Comparison of ENCODE assay signal across 8 cellular contexts in the genomic region with DNA sequence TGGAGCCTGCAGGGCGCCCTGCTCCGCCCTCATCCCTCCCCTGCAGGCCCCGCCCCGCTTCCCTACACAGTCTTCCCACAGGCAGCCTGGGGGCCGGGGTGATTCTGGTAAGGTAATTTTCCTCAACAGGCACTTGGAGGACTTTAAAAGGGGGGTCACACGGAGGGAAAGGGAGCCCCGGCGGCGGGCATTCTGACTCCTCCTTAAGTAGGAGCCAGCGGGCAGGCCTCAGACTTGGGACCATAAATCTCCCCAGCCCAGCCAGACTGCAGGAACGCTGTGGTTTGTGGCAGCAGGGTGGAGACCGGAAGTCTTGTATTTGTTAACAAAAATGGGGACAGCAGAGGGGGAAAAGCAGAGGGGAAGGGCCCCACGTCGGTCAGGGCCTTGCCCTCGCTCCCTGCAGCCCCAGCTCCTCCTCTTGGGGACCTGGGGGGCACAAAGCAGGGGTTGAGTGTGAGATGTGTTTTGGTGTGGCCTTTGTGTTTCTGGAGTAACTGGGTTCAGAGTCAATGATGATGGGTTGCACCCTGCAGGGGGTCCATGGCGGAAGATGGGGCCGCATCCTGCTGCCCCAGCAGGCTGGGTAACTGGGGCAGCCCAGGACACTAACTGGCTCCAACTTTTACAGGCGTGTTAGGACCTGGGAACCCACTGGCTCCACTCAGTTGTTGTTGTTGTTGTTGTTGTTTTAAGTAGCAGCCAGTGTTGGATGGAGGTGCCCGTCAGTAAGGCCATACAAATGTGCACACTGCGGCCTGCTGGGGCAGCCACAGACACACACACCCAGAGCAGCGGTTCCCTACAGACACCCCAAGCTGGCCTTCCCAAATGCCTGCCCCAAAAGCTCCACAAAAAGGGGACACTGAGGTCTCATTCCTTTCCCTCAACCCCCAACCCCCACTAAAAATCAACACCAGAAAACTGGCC. TPM values are rescaled to one million over a fixed set of nuclear protein-coding genes. Genes with fewer than 3 reads are reported as not detected.
DNase-seq lines count a peak whose midpoint lies in the region; ATAC-seq and TF ChIP-seq lines count a peak whose summit lies in the region.

No MANE protein-coding gene starts in this region.

- ATAC-seq in GM18909 (IDR thresholded peaks at IDR 0.05; ENCODE audit: poor library complexity, unreplicated experiment) (no peak), GM18867 (IDR thresholded peaks at IDR 0.05; ENCODE audit: unreplicated experiment) (no peak)

- WGBS in adrenal gland, 4 donors = 21 to 32% (median 25%) methylated on average over 11 to 21 of the region's 21 CpGs

- peak overlapping the region; percentile 20 to 87 (median 77); a peak in 21 of 22 replicates for H3K27ac ChIP-seq in BLaER1 treated with 17β-estradiol and CSF1 and Interleukin-3, amounts not matched to agents 10 nM and 100 nM
- H3K27ac ChIP-seq in adrenal gland (peak overlapping the region in 4 of 5 donors; percentile 62 to 95 (median 72)), right atrium auricular region (peak overlapping the region; percentile 68 to 73), skin epidermis (peak overlapping the region in 20 of 21 experiments; percentile 39 to 85 (median 68))

- peaks cover 0 to 39% (median 23%) of the 10 kb centered on the region in 11 experiments; a peak in 20 of 22 replicates for H3K36me3 ChIP-seq in BLaER1 treated with 17β-estradiol and CSF1 and Interleukin-3, amounts not matched to agents 10 nM and 100 nM
- H3K36me3 ChIP-seq in adrenal gland (replicated peaks in 1 of 2) (peaks cover 0 to 17% of the 10 kb centered on the region in 2 donors), right atrium auricular region (peaks cover 17% of the 10 kb centered on the region)

- DNase-seq in LoVo (ENCODE audit: low spot score) = peak; percentile 32
- peak in 6 of 7 donors; percentile 64 to 84 (median 72) for DNase-seq in adrenal gland
- DNase-seq in right atrium auricular region (ENCODE audit: low spot score) = no peak
- DNase-seq in GM10266 (ENCODE audit: extremely low spot score) = no peak

- H4K20me1 ChIP-seq in BLaER1 treated with 17β-estradiol and CSF1 and Interleukin-3, amounts not matched to agents 10 nM and 100 nM = peaks cover 0 to 92% (median 48%) of the 10 kb centered on the region in 11 experiments; a peak in 15 of 22 replicates

- no peak for TF ChIP-seq POLR2A in adrenal gland (IDR thresholded peaks at IDR 0.05)

- peak overlapping the region in 8 of 10 experiments; percentile 40 to 62 (median 48); a peak in 16 of 20 replicates for H3K4me3 ChIP-seq in BLaER1 treated with 17β-estradiol and CSF1 and Interleukin-3, amounts not matched to agents 10 nM and 100 nM
- H3K4me3 ChIP-seq in adrenal gland (peak overlapping the region in 1 of 4 donors; percentile 51), right atrium auricular region (peak overlapping the region; percentile 30 to 36), skin epidermis (peak overlapping the region in 4 of 7 experiments; percentile 1 to 32 (median 16))

- H3K4me1 ChIP-seq in BLaER1 treated with 17β-estradiol and CSF1 and Interleukin-3, amounts not matched to agents 10 nM and 100 nM = peaks cover 72 to 96% (median 80%) of the 10 kb centered on the region in 10 experiments
- H3K4me1 ChIP-seq in adrenal gland (replicated peaks in 1 of 2) (peaks cover 59 to 71% of the 10 kb centered on the region in 2 donors), right atrium auricular region (peaks cover 0 to 83% of the 10 kb centered on the region in 2 donors)

- H3K27me3 ChIP-seq in BLaER1 treated with 17β-estradiol and CSF1 and Interleukin-3, amounts not matched to agents 10 nM and 100 nM = no peaks in the 10 kb centered on the region
- H3K27me3 ChIP-seq in adrenal gland = no peaks in the 10 kb centered on the region
- no peaks in the 10 kb centered on the region for H3K27me3 ChIP-seq in right atrium auricular region

- TF ChIP-seq CTCF in adrenal gland (IDR thresholded peaks at IDR 0.05) (no peak), right atrium auricular region (IDR thresholded peaks at IDR 0.05) (no peak), GM10266 (IDR thresholded peaks at IDR 0.05; ENCODE audit: control insufficient read depth, insufficient read depth, low read depth, missing control alignments) (no peak)

- H3K9me3 ChIP-seq in BLaER1 treated with 17β-estradiol and CSF1 and Interleukin-3, amounts not matched to agents 10 nM and 100 nM (replicated peaks in 1 of 11) = no peaks in the 10 kb centered on the region
- no peaks in the 10 kb centered on the region for H3K9me3 ChIP-seq in adrenal gland (replicated peaks in 1 of 3)
- no peaks in the 10 kb centered on the region for H3K9me3 ChIP-seq in right atrium auricular region

- peak overlapping the region; percentile 22 to 71 (median 60); a peak in 20 of 22 replicates for H3K9ac ChIP-seq in BLaER1 treated with 17β-estradiol and CSF1 and Interleukin-3, amounts not matched to agents 10 nM and 100 nM

- peak overlapping the region; percentile 88 to 99 (median 96) for H3K4me2 ChIP-seq in BLaER1 treated with 17β-estradiol and CSF1 and Interleukin-3, amounts not matched to agents 10 nM and 100 nM

- intact Hi-C loops in adrenal gland (cut with DNase I) = no loop called here

RNA-seq across cellular contexts. Expression of gene SMAD7, which starts 27.7 kb away (rescaled TPM):
- 10 to 100 TPM; 14.5 to 68.3 (median 25.5) TPM for total RNA-seq in adrenal gland
- 10 to 100 TPM in 1 of 3 donors, 1 to 10 TPM in 2; 6.1 to 12.6 (median 8.2) TPM for polyA plus RNA-seq in adrenal gland
- total RNA-seq in right atrium auricular region = 10 to 100 TPM; 55.1 to 98.1 TPM

Comparison
In these comparisons a context has a peak if more than half of its experiments do, and no peak if none do; other contexts are left out.
1. DNase-seq: peak in LoVo (single experiment) and adrenal gland (6 of 7); none in right atrium auricular region (single experiment) and GM10266 (single experiment).
2. Peak in every context shown above with its lines, with median percentiles within 50 percentile points of each other: H3K27ac ChIP-seq.